ENCODE assay signal across 24 cellular contexts in genomic region chr3:64063207-64063981, GRCh38. TPM values are rescaled to one million over a fixed set of nuclear protein-coding genes. Genes with fewer than 3 reads are reported as not detected.
A peak's percentile ranks its signal among the peaks of the same experiment; 100 is the strongest.
DNase-seq lines count a peak whose midpoint lies in the region; ATAC-seq and TF ChIP-seq lines count a peak whose summit lies in the region.
"Had no signal": no experiment of that assay in that cellular context is flagged by ENCODE, and none has a peak within 500 bp of the region (broad histone marks: within the 10 kb centered on the region; RNA-seq: fewer than 3 reads in every experiment).

No MANE protein-coding gene starts in this region.

- H3K4me1 Mint-ChIP-seq in effector memory CD8-positive, alpha-beta T cell (ENCODE audit: low read depth in 2 of 2) = no peaks in the 10 kb centered on the region

- no peaks in the 10 kb centered on the region for H3K27me3 ChIP-seq in left ventricle myocardium inferior (ENCODE audit: low read depth)
- no peaks in the 10 kb centered on the region for H3K27me3 ChIP-seq in PC-3 (ENCODE audit: low read length)
- H3K27me3 ChIP-seq in trophoblast cell (ENCODE audit: insufficient read depth, low read length) = no peaks in the 10 kb centered on the region
- H3K27me3 ChIP-seq: sigmoid colon had no signal

- H3K18ac ChIP-seq in trophoblast cell (ENCODE audit: low read length) = no peak overlapping the region

- peaks cover 30% of the 10 kb centered on the region for H3K4me1 ChIP-seq in left ventricle myocardium inferior
- H3K4me1 ChIP-seq in PC-3 (ENCODE audit: insufficient read depth, low read length) = peaks cover 14% of the 10 kb centered on the region
- no peaks in the 10 kb centered on the region for H3K4me1 ChIP-seq in trophoblast cell (ENCODE audit: control insufficient read depth in 1 of 2, insufficient read depth in 2 of 2, low read length in 2 of 2)

- no peak overlapping the region for H3K23ac ChIP-seq in trophoblast cell (ENCODE audit: low read length)

- no peaks in the 10 kb centered on the region for H3K9me2 ChIP-seq in PC-3 (replicated peaks; ENCODE audit: low read length)

- TF ChIP-seq CTCF in left ventricle myocardium inferior (IDR thresholded peaks at IDR 0.05; ENCODE audit: borderline replicate concordance) = no peak
- TF ChIP-seq CTCF in PC-3 (conservative IDR thresholded peaks at IDR 0.05; ENCODE audit: low read depth, low read length) = no peak
- no peak for TF ChIP-seq CTCF in epithelial cell of esophagus (IDR thresholded peaks at IDR 0.05; ENCODE audit: insufficient read depth, low read depth, low read length, missing control alignments)
- TF ChIP-seq CTCF in lower leg skin (IDR thresholded peaks at IDR 0.05) = no peak

- 76 to 77% methylated on average over 5 of the region's 5 CpGs for whole genome bisulfite sequencing in lower leg skin, 2 donors
- WGBS in trophoblast cell (ENCODE audit: extremely low coverage, insufficient coverage, insufficient read length) = no CpG with 5 or more reads among the region's 5 CpGs

- no TSS peak for BruUV-seq in PC-3 (replicated peaks; lab: Mats Ljungman, UMichigan)

- H3K14ac ChIP-seq in trophoblast cell (ENCODE audit: low read length) = no peak overlapping the region

- H3K9me3 Mint-ChIP-seq in effector memory CD8-positive, alpha-beta T cell = no peaks in the 10 kb centered on the region
- H3K9me3 Mint-ChIP-seq: activated T-cell treated with anti-CD3 and anti-CD28 coated beads, Interleukin-2, amount 50 U/mL, for 24 hours; nephron progenitor cell had no signal

- H3K27ac ChIP-seq in left ventricle myocardium inferior (replicated peaks) = peak overlapping the region; percentile 61
- peak overlapping the region; percentile 92 for H3K27ac ChIP-seq in PC-3 (ENCODE audit: low read length)
- no peak overlapping the region for H3K27ac ChIP-seq in trophoblast cell (ENCODE audit: low read depth, low read length)
- H3K27ac ChIP-seq: parathyroid adenoma, sigmoid colon had no signal

- peaks cover 19 to 62% of the 10 kb centered on the region in 2 donors for H3K27me3 Mint-ChIP-seq in effector memory CD8-positive, alpha-beta T cell

- no peak for DNase-seq in left ventricle myocardium inferior
- no peak for DNase-seq in Right ventricle myocardium inferior (ENCODE audit: missing footprints)
- DNase-seq in PC-3 = peak; percentile 69
- peak; percentile 46 for DNase-seq in epithelial cell of esophagus (ENCODE audit: low read depth)
- DNase-seq in lower leg skin (ENCODE audit: low spot score in 2 of 2) = no peak
- DNase-seq in trophoblast cell = no peak
- no peak for DNase-seq in anterior cingulate cortex (lab: John Stamatoyannopoulos, UW)
- no peak for DNase-seq in effector memory CD8-positive, alpha-beta T cell
- DNase-seq: activated CD4-positive, alpha-beta T cell treated with anti-CD3 and anti-CD28 coated beads for 1 hour; activated naive CD4-positive, alpha-beta T cell; activated T-cell treated with anti-CD3 and anti-CD28 coated beads, Interleukin-2, amount 50 U/mL, for 24 hours; amygdala; C1 segment of cervical spinal cord; Calu3; GOT3; MM.1S; NCI-H1436 treated with DMSO at 0.1 percent for 48 hours; NCI-H2171 treated with DMSO at 0.1 percent for 48 hours; NCI-H774; nephron progenitor cell; sigmoid colon; stimulated activated CD4-positive, alpha-beta T cell treated with anti-CD3 and anti-CD28 coated beads, Interleukin-15, amount 100 ng/mL, for 24 hours had no signal

- no peak overlapping the region for H2AK5ac ChIP-seq in trophoblast cell (ENCODE audit: low read length)

- no peak for ATAC-seq in Right ventricle myocardium inferior
- peak; percentile 82 for ATAC-seq in PC-3
- no peak for ATAC-seq in effector memory CD8-positive, alpha-beta T cell (replicated peaks)
- ATAC-seq: left lobe of liver had no signal

- H2BK5ac ChIP-seq in trophoblast cell (ENCODE audit: low read depth, low read length, poor library complexity) = no peak overlapping the region

- intact Hi-C loops in left ventricle myocardium inferior (cut with micrococcal nuclease) = no loop called here
- intact Hi-C loops in Right ventricle myocardium inferior (cut with DNase I) = no loop called here
- intact Hi-C loops in PC-3 (cut with micrococcal nuclease) = loop anchor here (1.0 kb wide), 1 partner anchor 31 kb away; no protein-coding TSS in a partner anchor
- intact Hi-C loops in lower leg skin (cut with DNase I; ENCODE audit: low total_unique reads) = no loop called here

- H3K4me3 ChIP-seq in left ventricle myocardium inferior (no peak overlapping the region), PC-3 (ENCODE audit: low read length) (no peak overlapping the region), epithelial cell of esophagus (ENCODE audit: low read length) (no peak overlapping the region), lower leg skin (ENCODE audit: low read depth, poor library complexity, severe bottlenecking) (no peak overlapping the region), trophoblast cell (ENCODE audit: low read depth, low read length) (no peak overlapping the region)
- H3K4me3 ChIP-seq: sigmoid colon had no signal

- H3K79me2 ChIP-seq in PC-3 (ENCODE audit: low read length) (no peaks in the 10 kb centered on the region), trophoblast cell (ENCODE audit: control insufficient read depth, insufficient read depth, low read length, poor library complexity) (no peaks in the 10 kb centered on the region)
- H3K79me2 ChIP-seq: parathyroid adenoma had no signal

- peak overlapping the region; percentile 64 for H3K9ac ChIP-seq in PC-3 (ENCODE audit: low read length)
- H3K9ac ChIP-seq in trophoblast cell (ENCODE audit: low read length) = no peak overlapping the region
- H3K9ac ChIP-seq: parathyroid adenoma had no signal

- no peak overlapping the region for H3K4me3 Mint-ChIP-seq in effector memory CD8-positive, alpha-beta T cell
- H3K4me3 Mint-ChIP-seq: activated T-cell treated with anti-CD3 and anti-CD28 coated beads, Interleukin-2, amount 50 U/mL, for 24 hours; nephron progenitor cell had no signal

- peak overlapping the region; percentile 59 for H3K4me2 ChIP-seq in PC-3 (ENCODE audit: low read length)
- H3K4me2 ChIP-seq in trophoblast cell (ENCODE audit: low read length) = no peak overlapping the region

- no peak overlapping the region for H2BK12ac ChIP-seq in trophoblast cell (ENCODE audit: low read length)

- H3K9me3 ChIP-seq in left ventricle myocardium inferior (replicated peaks) = no peaks in the 10 kb centered on the region
- H3K9me3 ChIP-seq in PC-3 (ENCODE audit: low read length) = no peaks in the 10 kb centered on the region
- no peaks in the 10 kb centered on the region for H3K9me3 ChIP-seq in trophoblast cell (ENCODE audit: insufficient read depth, low read depth, low read length)
- H3K9me3 ChIP-seq: sigmoid colon had no signal

- no peaks in the 10 kb centered on the region for H3K36me3 Mint-ChIP-seq in effector memory CD8-positive, alpha-beta T cell (ENCODE audit: insufficient read depth)

- no peak overlapping the region for H3K27ac Mint-ChIP-seq in effector memory CD8-positive, alpha-beta T cell
- H3K27ac Mint-ChIP-seq: activated T-cell treated with anti-CD3 and anti-CD28 coated beads, Interleukin-2, amount 50 U/mL, for 24 hours; nephron progenitor cell had no signal

- no peak for TF ChIP-seq POLR2A in lower leg skin (IDR thresholded peaks at IDR 0.05)

- H4K20me1 ChIP-seq in PC-3 (ENCODE audit: low read length) = no peaks in the 10 kb centered on the region

- no peak overlapping the region for H3K4ac ChIP-seq in trophoblast cell (ENCODE audit: low read depth, low read length)

- no peak overlapping the region for H2BK120ac ChIP-seq in trophoblast cell (ENCODE audit: insufficient read depth, low read length, poor library complexity)

- no peaks in the 10 kb centered on the region for H3K36me3 ChIP-seq in left ventricle myocardium inferior
- H3K36me3 ChIP-seq in PC-3 (ENCODE audit: low read depth, low read length) = no peaks in the 10 kb centered on the region
- no peaks in the 10 kb centered on the region for H3K36me3 ChIP-seq in trophoblast cell (ENCODE audit: control insufficient read depth in 1 of 2, insufficient read depth in 2 of 2, low read length in 2 of 2)
- H3K36me3 ChIP-seq: sigmoid colon had no signal

- POLR2A ChIA-PET in PC-3 (lab: Charles Lee; ENCODE audit: unreplicated experiment) = no interaction called here

- H2AFZ ChIP-seq in PC-3 (ENCODE audit: low read length) (no peak overlapping the region), trophoblast cell (ENCODE audit: insufficient read depth, low read length, poor library complexity) (no peak overlapping the region)
- H2AFZ ChIP-seq: parathyroid adenoma had no signal

- H4K91ac ChIP-seq in trophoblast cell (ENCODE audit: low read depth, low read length) = no peak overlapping the region

- H3F3A ChIP-seq in PC-3 (ENCODE audit: low read length, unreplicated experiment) = no peaks in the 10 kb centered on the region

- no peak overlapping the region for H4K8ac ChIP-seq in trophoblast cell (ENCODE audit: low read depth, low read length)

- H3K79me1 ChIP-seq in trophoblast cell (ENCODE audit: low read length) = peaks cover 2% of the 10 kb centered on the region

- no peak overlapping the region for H4K12ac ChIP-seq in trophoblast cell (ENCODE audit: low read depth, low read length)

- CTCF ChIA-PET in PC-3 (lab: Charles Lee) = no interaction called here

RNA-seq across cellular contexts. Expression of gene PSMD6, which starts 40.1 kb away (rescaled TPM):
- total RNA-seq in left ventricle myocardium inferior (78.3 TPM), Right ventricle myocardium inferior (73.7 TPM), PC-3 (2014; rRNA removed) (73.2 and 80.7 TPM in 2 replicates), lower leg skin (10 to 100 TPM; 61.6 to 81.2 (median 67.1) TPM)
- polyA plus RNA-seq in trophoblast cell (2013) = 133 and 140 TPM in 2 replicates

Comparison
In these comparisons a context has a peak if more than half of its experiments do, and no peak if none do; other contexts are left out.
1. DNase-seq: peak in PC-3 (single experiment) and epithelial cell of esophagus (single experiment); none in left ventricle myocardium inferior (single experiment), Right ventricle myocardium inferior (single experiment), lower leg skin (0 of 2), trophoblast cell (0 of 2), anterior cingulate cortex (0 of 58) and effector memory CD8-positive, alpha-beta T cell (0 of 3).